ENCODE assay signal across 17 cellular contexts in genomic region chr22:21946262-21946925, GRCh38. TPM values are rescaled to one million over a fixed set of nuclear protein-coding genes. Genes with fewer than 3 reads are reported as not detected.
A peak's percentile ranks its signal among the peaks of the same experiment; 100 is the strongest.
DNase-seq lines count a peak whose midpoint lies in the region; ATAC-seq lines count a peak whose summit lies in the region.
"Had no signal": no experiment of that assay in that cellular context is flagged by ENCODE, and none has a peak within 500 bp of the region (broad histone marks: within the 10 kb centered on the region; RNA-seq: fewer than 3 reads in every experiment).

No MANE protein-coding gene starts in this region.

- no peaks in the 10 kb centered on the region for H3K9me3 ChIP-seq in BLaER1 treated with 17β-estradiol and CSF1 and Interleukin-3, amounts not matched to agents 10 nM and 100 nM (replicated peaks in 1 of 11)
- H3K9me3 ChIP-seq in right cardiac atrium (ENCODE audit: control insufficient read depth, low read length) = no peaks in the 10 kb centered on the region
- no peaks in the 10 kb centered on the region for H3K9me3 ChIP-seq in skeletal muscle tissue (ENCODE audit: control insufficient read depth in 3 of 3, low read length in 3 of 3)

- H3K27ac ChIP-seq in BLaER1 treated with 17β-estradiol and CSF1 and Interleukin-3, amounts not matched to agents 10 nM and 100 nM = peak overlapping the region in 9 of 11 experiments; percentile 8 to 91 (median 45); a peak in 13 of 22 replicates
- H3K27ac ChIP-seq in adipose tissue (ENCODE audit: low read depth, low read length) = peak overlapping the region; percentile 63
- peak overlapping the region; percentile 29 for H3K27ac ChIP-seq in right cardiac atrium (ENCODE audit: low read length)
- H3K27ac ChIP-seq in skeletal muscle tissue (ENCODE audit: low read depth, low read length) = peak overlapping the region; percentile 45

- H3K36me3 Mint-ChIP-seq in stimulated activated naive B cell treated with anti-CD40 and anti-IgM and Interleukin-4, amounts not matched to agents 10 μg/mL and 1 μg/mL and 100 μg/mL, for 72 hours = peaks cover 17 to 34% of the 10 kb centered on the region in 2 donors

- H4K20me1 ChIP-seq in BLaER1 treated with 17β-estradiol and CSF1 and Interleukin-3, amounts not matched to agents 10 nM and 100 nM = peaks cover 0 to 43% (median 16%) of the 10 kb centered on the region in 11 experiments; a peak in 10 of 22 replicates

- H3K27me3 Mint-ChIP-seq in stimulated activated naive B cell treated with anti-CD40 and anti-IgM and Interleukin-4, amounts not matched to agents 10 μg/mL and 1 μg/mL and 100 μg/mL, for 72 hours = no peaks in the 10 kb centered on the region
- H3K27me3 Mint-ChIP-seq: B cell had no signal

- H3K27me3 ChIP-seq in BLaER1 treated with 17β-estradiol and CSF1 and Interleukin-3, amounts not matched to agents 10 nM and 100 nM = no peaks in the 10 kb centered on the region
- H3K27me3 ChIP-seq in right cardiac atrium (ENCODE audit: control insufficient read depth, insufficient read depth) (no peaks in the 10 kb centered on the region), skeletal muscle tissue (ENCODE audit: control insufficient read depth in 3 of 3, insufficient read depth in 3 of 3, low read length in 3 of 3) (no peaks in the 10 kb centered on the region)

- ATAC-seq in right cardiac atrium (no peak), GM18502 (IDR thresholded peaks at IDR 0.05; ENCODE audit: poor library complexity, unreplicated experiment) (no peak)
- ATAC-seq in stimulated activated naive B cell treated with anti-CD40 and anti-IgM and Interleukin-4, amounts not matched to agents 10 μg/mL and 1 μg/mL and 100 μg/mL, for 72 hours (replicated peaks) = no peak

- intact Hi-C loops in right cardiac atrium (cut with DNase I) = no loop called here

- peaks cover 84 to 100% (median 100%) of the 10 kb centered on the region in 10 experiments for H3K4me1 ChIP-seq in BLaER1 treated with 17β-estradiol and CSF1 and Interleukin-3, amounts not matched to agents 10 nM and 100 nM
- peaks cover 34% of the 10 kb centered on the region for H3K4me1 ChIP-seq in right cardiac atrium (ENCODE audit: control insufficient read depth, insufficient read depth, low read length)
- H3K4me1 ChIP-seq in skeletal muscle tissue (ENCODE audit: control insufficient read depth in 3 of 3, insufficient read depth in 3 of 3, low read length in 3 of 3) = peaks cover 75 to 85% (median 83%) of the 10 kb centered on the region in 3 donors

- 75 to 87% (median 81%) methylated on average over 12 of the region's 12 CpGs for WGBS in adipose tissue, 3 donors
- WGBS in right cardiac atrium = 81% methylated on average over 12 of the region's 12 CpGs

- H3K9ac ChIP-seq in BLaER1 treated with 17β-estradiol and CSF1 and Interleukin-3, amounts not matched to agents 10 nM and 100 nM = peak overlapping the region in 8 of 11 experiments; percentile 1 to 55 (median 36); a peak in 9 of 22 replicates
- peak overlapping the region in 1 of 3 donors; percentile 40 for H3K9ac ChIP-seq in skeletal muscle tissue (ENCODE audit: low read depth in 1 of 3, low read length in 3 of 3)

- H3K27ac Mint-ChIP-seq in stimulated activated naive B cell treated with anti-CD40 and anti-IgM and Interleukin-4, amounts not matched to agents 10 μg/mL and 1 μg/mL and 100 μg/mL, for 72 hours = no peak overlapping the region
- H3K27ac Mint-ChIP-seq: B cell, nephron had no signal

- H3K4me3 Mint-ChIP-seq in stimulated activated naive B cell treated with anti-CD40 and anti-IgM and Interleukin-4, amounts not matched to agents 10 μg/mL and 1 μg/mL and 100 μg/mL, for 72 hours = no peak overlapping the region
- H3K4me3 Mint-ChIP-seq: B cell, nephron had no signal

- DNase-seq in right cardiac atrium = no peak
- no peak for DNase-seq in stimulated activated naive B cell treated with anti-CD40 and anti-IgM and Interleukin-4, amounts not matched to agents 10 μg/mL and 1 μg/mL and 100 μg/mL, for 72 hours
- no peak for DNase-seq in UCSD-AML1 (lab: John Stamatoyannopoulos, UW; ENCODE audit: unreplicated experiment)
- DNase-seq in NCI-H187 treated with DMSO at 0.1 percent for 48 hours (lab: John Stamatoyannopoulos, UW) = no peak
- DNase-seq: activated CD4-positive, alpha-beta T cell treated with anti-CD3 and anti-CD28 coated beads, Interleukin-2, amount 50 U/mL, for 48 hours; activated gamma-delta T cell treated with Interleukin-2 at 50 U/mL for 16 hours; cerebellar nuclear complex; NCI-H1092 treated with DMSO at 0.1 percent for 48 hours; NCI-H510A; RPMI8226; T-helper 9 cell had no signal

- no peaks in the 10 kb centered on the region for H3K9me3 Mint-ChIP-seq in stimulated activated naive B cell treated with anti-CD40 and anti-IgM and Interleukin-4, amounts not matched to agents 10 μg/mL and 1 μg/mL and 100 μg/mL, for 72 hours
- H3K9me3 Mint-ChIP-seq: nephron had no signal

- H3K4me3 ChIP-seq in BLaER1 treated with 17β-estradiol and CSF1 and Interleukin-3, amounts not matched to agents 10 nM and 100 nM = no peak overlapping the region
- H3K4me3 ChIP-seq in right cardiac atrium (ENCODE audit: low read length) (no peak overlapping the region), skeletal muscle tissue (ENCODE audit: low read length in 3 of 3) (no peak overlapping the region)

- peak overlapping the region in 10 of 11 experiments; percentile 90 to 99 (median 97); a peak in 17 of 22 replicates for H3K4me2 ChIP-seq in BLaER1 treated with 17β-estradiol and CSF1 and Interleukin-3, amounts not matched to agents 10 nM and 100 nM

- H3K4me1 Mint-ChIP-seq in stimulated activated naive B cell treated with anti-CD40 and anti-IgM and Interleukin-4, amounts not matched to agents 10 μg/mL and 1 μg/mL and 100 μg/mL, for 72 hours = peaks cover 30 to 49% of the 10 kb centered on the region in 2 donors

- peaks cover 20 to 39% (median 29%) of the 10 kb centered on the region in 11 experiments for H3K36me3 ChIP-seq in BLaER1 treated with 17β-estradiol and CSF1 and Interleukin-3, amounts not matched to agents 10 nM and 100 nM
- H3K36me3 ChIP-seq in skeletal muscle tissue (ENCODE audit: control insufficient read depth in 3 of 3, insufficient read depth in 3 of 3, low read length in 3 of 3) = peaks cover 10 to 19% (median 14%) of the 10 kb centered on the region in 3 donors

RNA-seq across cellular contexts. Expression of gene PPM1F, which starts 6.3 kb away (rescaled TPM):
- polyA plus RNA-seq in adipose tissue (10 to 100 TPM in 2 of 3 donors, 1 to 10 TPM in 1; 8.0 to 26.8 (median 23.4) TPM), right cardiac atrium (17.5 TPM)
- total RNA-seq in right cardiac atrium (10 to 100 TPM; 19.7 to 25.5 (median 22.0) TPM), skeletal muscle tissue (38.6 TPM)

RNA-seq across cellular contexts. Expression of gene TOP3B, which starts 36.2 kb away (rescaled TPM):
- polyA plus RNA-seq in adipose tissue = 10 to 100 TPM in 2 of 3 donors, 1 to 10 TPM in 1; 6.8 to 11.4 (median 10.2) TPM
- total RNA-seq in right cardiac atrium = 10 to 100 TPM; 12.7 to 17.8 (median 13.8) TPM
- 11.1 TPM for polyA plus RNA-seq in right cardiac atrium
- 14.1 TPM for total RNA-seq in skeletal muscle tissue
